Comparison of ENCODE assay signal across 1 cellular context in the genomic region with DNA sequence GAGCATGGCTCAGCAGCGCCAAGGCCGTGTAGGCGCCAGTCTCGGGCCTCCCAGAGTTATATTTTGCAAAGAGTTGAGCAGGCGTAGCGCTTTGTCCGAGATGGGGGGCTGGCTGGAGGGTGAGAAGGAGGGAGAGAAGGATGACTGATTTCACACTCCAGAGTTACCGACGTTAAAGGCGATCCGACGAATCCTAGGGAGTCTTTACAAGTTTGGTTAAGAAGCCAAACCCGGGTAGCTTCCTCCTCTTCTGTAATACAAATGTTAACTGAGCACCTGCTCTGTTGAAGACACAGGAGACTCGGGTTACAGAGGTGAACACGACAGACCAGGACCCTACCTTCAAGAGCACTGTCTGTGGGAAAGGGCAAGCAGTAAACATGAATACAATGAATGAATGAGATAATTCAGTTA.
A peak's percentile ranks its signal among the peaks of the same experiment; 100 is the strongest.
TF ChIP-seq lines count a peak whose summit lies in the region.

No MANE protein-coding gene starts in this region.

TF ChIP-seq in HepG2, 621 proteins besides CTCF, POLR2A, EP300 and RAD21 (continued from another document and continues in another):
- 0 out of 2 replicates have a peak, but pooled peaks have one; percentile 5 for TF ChIP-seq SRY (CRISPR knock-in tag; IDR thresholded peaks at IDR 0.05)
- TF ChIP-seq STAG1 (CRISPR knock-in tag; IDR thresholded peaks at IDR 0.05) = peak; percentile 34
- TF ChIP-seq ZNF547 (CRISPR knock-in tag; IDR thresholded peaks at IDR 0.05) = no peak
- no peak for TF ChIP-seq ZNF83 (CRISPR knock-in tag; IDR thresholded peaks at IDR 0.05; ENCODE audit: borderline replicate concordance)
- no peak for TF ChIP-seq NFKB2 (CRISPR knock-in tag; IDR thresholded peaks at IDR 0.05; ENCODE audit: borderline replicate concordance)
- TF ChIP-seq ZBTB7B (CRISPR knock-in tag; IDR thresholded peaks at IDR 0.05) = no peak
- no peak for TF ChIP-seq TCF7L2 (IDR thresholded peaks at IDR 0.05; ENCODE audit: low read depth, low read length)
- TF ChIP-seq ZNF782 (CRISPR knock-in tag; IDR thresholded peaks at IDR 0.05; ENCODE audit: borderline replicate concordance) = 0 out of 2 replicates have a peak, but pooled peaks have one; percentile 5
- no peak for TF ChIP-seq ZNF335 (CRISPR knock-in tag; IDR thresholded peaks at IDR 0.05)
- TF ChIP-seq, protein P1, sequence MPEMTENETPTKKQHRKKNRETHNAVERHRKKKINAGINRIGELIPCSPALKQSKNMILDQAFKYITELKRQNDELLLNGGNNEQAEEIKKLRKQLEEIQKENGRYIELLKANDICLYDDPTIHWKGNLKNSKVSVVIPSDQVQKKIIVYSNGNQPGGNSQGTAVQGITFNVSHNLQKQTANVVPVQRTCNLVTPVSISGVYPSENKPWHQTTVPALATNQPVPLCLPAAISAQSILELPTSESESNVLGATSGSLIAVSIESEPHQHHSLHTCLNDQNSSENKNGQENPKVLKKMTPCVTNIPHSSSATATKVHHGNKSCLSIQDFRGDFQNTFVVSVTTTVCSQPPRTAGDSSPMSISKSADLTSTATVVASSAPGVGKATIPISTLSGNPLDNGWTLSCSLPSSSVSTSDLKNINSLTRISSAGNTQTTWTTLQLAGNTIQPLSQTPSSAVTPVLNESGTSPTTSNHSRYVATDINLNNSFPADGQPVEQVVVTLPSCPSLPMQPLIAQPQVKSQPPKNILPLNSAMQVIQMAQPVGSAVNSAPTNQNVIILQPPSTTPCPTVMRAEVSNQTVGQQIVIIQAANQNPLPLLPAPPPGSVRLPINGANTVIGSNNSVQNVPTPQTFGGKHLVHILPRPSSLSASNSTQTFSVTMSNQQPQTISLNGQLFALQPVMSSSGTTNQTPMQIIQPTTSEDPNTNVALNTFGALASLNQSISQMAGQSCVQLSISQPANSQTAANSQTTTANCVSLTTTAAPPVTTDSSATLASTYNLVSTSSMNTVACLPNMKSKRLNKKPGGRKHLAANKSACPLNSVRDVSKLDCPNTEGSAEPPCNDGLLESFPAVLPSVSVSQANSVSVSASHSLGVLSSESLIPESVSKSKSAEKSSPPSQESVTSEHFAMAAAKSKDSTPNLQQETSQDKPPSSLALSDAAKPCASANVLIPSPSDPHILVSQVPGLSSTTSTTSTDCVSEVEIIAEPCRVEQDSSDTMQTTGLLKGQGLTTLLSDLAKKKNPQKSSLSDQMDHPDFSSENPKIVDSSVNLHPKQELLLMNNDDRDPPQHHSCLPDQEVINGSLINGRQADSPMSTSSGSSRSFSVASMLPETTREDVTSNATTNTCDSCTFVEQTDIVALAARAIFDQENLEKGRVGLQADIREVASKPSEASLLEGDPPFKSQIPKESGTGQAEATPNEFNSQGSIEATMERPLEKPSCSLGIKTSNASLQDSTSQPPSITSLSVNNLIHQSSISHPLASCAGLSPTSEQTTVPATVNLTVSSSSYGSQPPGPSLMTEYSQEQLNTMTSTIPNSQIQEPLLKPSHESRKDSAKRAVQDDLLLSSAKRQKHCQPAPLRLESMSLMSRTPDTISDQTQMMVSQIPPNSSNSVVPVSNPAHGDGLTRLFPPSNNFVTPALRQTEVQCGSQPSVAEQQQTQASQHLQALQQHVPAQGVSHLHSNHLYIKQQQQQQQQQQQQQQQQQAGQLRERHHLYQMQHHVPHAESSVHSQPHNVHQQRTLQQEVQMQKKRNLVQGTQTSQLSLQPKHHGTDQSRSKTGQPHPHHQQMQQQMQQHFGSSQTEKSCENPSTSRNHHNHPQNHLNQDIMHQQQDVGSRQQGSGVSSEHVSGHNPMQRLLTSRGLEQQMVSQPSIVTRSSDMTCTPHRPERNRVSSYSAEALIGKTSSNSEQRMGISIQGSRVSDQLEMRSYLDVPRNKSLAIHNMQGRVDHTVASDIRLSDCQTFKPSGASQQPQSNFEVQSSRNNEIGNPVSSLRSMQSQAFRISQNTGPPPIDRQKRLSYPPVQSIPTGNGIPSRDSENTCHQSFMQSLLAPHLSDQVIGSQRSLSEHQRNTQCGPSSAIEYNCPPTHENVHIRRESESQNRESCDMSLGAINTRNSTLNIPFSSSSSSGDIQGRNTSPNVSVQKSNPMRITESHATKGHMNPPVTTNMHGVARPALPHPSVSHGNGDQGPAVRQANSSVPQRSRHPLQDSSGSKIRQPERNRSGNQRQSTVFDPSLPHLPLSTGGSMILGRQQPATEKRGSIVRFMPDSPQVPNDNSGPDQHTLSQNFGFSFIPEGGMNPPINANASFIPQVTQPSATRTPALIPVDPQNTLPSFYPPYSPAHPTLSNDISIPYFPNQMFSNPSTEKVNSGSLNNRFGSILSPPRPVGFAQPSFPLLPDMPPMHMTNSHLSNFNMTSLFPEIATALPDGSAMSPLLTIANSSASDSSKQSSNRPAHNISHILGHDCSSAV (CRISPR knock-in tag; IDR thresholded peaks at IDR 0.05; ENCODE audit: borderline replicate concordance) = no peak
- no peak for TF ChIP-seq HDAC2 (CRISPR knock-in tag; IDR thresholded peaks at IDR 0.05)
- no peak for TF ChIP-seq HHEX (CRISPR knock-in tag; IDR thresholded peaks at IDR 0.05)
- TF ChIP-seq, protein P2, sequence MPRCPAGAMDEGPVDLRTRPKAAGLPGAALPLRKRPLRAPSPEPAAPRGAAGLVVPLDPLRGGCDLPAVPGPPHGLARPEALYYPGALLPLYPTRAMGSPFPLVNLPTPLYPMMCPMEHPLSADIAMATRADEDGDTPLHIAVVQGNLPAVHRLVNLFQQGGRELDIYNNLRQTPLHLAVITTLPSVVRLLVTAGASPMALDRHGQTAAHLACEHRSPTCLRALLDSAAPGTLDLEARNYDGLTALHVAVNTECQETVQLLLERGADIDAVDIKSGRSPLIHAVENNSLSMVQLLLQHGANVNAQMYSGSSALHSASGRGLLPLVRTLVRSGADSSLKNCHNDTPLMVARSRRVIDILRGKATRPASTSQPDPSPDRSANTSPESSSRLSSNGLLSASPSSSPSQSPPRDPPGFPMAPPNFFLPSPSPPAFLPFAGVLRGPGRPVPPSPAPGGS (CRISPR knock-in tag; IDR thresholded peaks at IDR 0.05) = peak; percentile 0; the same call in 1 of the 2 replicates
- no peak for TF ChIP-seq SIN3A (IDR thresholded peaks at IDR 0.05; ENCODE audit: borderline replicate concordance, low read depth, low read length)
- TF ChIP-seq, protein P3, sequence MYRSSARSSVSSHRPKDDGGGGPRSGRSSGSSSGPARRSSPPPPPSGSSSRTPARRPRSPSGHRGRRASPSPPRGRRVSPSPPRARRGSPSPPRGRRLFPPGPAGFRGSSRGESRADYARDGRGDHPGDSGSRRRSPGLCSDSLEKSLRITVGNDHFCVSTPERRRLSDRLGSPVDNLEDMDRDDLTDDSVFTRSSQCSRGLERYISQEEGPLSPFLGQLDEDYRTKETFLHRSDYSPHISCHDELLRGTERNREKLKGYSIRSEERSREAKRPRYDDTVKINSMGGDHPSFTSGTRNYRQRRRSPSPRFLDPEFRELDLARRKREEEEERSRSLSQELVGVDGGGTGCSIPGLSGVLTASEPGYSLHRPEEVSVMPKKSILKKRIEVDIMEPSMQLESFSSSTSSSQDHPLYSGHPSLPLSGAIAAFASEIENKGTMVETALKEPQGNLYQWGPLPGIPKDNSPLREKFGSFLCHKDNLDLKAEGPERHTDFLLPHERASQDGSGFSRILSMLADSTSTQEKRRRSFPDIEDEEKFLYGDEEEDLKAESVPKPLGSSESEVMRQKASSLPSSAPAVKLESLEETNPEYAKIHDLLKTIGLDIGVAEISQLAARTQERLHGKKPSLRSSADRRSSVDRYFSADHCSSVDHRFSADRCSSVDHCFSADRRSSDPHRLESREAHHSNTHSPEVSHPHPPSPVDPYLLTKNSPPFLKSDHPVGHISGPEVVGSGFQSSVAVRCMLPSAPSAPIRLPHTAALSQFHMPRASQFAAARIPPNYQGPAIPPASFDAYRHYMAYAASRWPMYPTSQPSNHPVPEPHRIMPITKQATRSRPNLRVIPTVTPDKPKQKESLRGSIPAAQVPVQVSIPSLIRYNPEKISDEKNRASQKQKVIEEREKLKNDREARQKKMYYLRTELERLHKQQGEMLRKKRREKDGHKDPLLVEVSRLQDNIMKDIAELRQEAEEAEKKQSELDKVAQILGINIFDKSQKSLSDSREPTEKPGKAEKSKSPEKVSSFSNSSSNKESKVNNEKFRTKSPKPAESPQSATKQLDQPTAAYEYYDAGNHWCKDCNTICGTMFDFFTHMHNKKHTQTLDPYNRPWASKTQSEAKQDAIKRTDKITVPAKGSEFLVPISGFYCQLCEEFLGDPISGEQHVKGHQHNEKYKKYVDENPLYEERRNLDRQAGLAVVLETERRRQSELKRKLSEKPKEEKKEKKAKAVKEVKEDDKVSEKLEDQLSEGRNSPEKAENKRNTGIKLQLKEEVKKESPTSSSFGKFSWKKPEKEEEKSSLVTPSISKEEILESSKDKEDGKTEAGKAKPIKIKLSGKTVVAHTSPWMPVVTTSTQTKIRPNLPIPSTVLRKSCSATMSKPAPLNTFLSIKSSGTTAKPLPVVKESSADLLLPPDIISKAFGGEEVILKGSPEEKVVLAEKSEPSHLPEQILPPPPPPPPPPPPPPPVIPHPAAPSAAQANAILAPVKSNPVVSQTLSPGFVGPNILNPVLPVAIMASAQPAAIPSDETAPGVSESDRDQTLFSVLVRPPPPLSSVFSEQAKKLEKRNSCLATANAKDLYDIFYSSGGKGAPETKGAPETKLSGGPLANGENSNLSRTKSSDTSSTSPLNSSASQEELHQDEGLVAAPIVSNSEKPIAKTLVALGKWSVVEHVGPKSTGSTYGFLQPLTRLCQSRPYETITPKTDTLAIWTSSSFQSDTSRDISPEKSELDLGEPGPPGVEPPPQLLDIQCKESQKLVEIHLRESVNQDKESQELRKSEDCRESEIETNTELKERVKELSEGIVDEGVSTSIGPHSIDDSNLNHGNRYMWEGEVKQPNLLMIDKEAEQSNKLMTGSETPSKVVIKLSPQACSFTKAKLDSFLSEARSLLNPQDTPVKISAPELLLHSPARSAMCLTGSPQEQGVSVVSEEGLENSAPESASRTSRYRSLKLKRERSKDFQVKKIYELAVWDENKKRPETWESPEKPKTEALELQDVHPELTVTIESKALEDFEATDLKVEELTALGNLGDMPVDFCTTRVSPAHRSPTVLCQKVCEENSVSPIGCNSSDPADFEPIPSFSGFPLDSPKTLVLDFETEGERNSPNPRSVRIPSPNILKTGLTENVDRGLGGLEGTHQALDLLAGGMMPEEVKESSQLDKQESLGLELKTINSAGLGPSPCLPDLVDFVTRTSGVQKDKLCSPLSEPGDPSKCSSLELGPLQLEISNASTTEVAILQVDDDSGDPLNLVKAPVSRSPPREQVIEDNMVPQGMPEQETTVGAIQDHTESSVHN (CRISPR knock-in tag; IDR thresholded peaks at IDR 0.05) = peak; percentile 10; the same call in 1 of the 2 replicates
- no peak for TF ChIP-seq MEIS1 (CRISPR knock-in tag; IDR thresholded peaks at IDR 0.05; ENCODE audit: borderline replicate concordance)
- TF ChIP-seq, protein P4, sequence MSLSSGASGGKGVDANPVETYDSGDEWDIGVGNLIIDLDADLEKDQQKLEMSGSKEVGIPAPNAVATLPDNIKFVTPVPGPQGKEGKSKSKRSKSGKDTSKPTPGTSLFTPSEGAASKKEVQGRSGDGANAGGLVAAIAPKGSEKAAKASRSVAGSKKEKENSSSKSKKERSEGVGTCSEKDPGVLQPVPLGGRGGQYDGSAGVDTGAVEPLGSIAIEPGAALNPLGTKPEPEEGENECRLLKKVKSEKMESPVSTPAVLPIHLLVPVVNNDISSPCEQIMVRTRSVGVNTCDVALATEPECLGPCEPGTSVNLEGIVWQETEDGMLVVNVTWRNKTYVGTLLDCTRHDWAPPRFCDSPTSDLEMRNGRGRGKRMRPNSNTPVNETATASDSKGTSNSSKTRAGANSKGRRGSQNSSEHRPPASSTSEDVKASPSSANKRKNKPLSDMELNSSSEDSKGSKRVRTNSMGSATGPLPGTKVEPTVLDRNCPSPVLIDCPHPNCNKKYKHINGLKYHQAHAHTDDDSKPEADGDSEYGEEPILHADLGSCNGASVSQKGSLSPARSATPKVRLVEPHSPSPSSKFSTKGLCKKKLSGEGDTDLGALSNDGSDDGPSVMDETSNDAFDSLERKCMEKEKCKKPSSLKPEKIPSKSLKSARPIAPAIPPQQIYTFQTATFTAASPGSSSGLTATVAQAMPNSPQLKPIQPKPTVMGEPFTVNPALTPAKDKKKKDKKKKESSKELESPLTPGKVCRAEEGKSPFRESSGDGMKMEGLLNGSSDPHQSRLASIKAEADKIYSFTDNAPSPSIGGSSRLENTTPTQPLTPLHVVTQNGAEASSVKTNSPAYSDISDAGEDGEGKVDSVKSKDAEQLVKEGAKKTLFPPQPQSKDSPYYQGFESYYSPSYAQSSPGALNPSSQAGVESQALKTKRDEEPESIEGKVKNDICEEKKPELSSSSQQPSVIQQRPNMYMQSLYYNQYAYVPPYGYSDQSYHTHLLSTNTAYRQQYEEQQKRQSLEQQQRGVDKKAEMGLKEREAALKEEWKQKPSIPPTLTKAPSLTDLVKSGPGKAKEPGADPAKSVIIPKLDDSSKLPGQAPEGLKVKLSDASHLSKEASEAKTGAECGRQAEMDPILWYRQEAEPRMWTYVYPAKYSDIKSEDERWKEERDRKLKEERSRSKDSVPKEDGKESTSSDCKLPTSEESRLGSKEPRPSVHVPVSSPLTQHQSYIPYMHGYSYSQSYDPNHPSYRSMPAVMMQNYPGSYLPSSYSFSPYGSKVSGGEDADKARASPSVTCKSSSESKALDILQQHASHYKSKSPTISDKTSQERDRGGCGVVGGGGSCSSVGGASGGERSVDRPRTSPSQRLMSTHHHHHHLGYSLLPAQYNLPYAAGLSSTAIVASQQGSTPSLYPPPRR (CRISPR knock-in tag; IDR thresholded peaks at IDR 0.05; ENCODE audit: borderline replicate concordance) = 0 out of 2 replicates have a peak, but pooled peaks have one; percentile 7
- TF ChIP-seq, protein P5, sequence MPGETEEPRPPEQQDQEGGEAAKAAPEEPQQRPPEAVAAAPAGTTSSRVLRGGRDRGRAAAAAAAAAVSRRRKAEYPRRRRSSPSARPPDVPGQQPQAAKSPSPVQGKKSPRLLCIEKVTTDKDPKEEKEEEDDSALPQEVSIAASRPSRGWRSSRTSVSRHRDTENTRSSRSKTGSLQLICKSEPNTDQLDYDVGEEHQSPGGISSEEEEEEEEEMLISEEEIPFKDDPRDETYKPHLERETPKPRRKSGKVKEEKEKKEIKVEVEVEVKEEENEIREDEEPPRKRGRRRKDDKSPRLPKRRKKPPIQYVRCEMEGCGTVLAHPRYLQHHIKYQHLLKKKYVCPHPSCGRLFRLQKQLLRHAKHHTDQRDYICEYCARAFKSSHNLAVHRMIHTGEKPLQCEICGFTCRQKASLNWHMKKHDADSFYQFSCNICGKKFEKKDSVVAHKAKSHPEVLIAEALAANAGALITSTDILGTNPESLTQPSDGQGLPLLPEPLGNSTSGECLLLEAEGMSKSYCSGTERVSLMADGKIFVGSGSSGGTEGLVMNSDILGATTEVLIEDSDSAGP (CRISPR knock-in tag; IDR thresholded peaks at IDR 0.05; ENCODE audit: borderline replicate concordance) = 0 out of 2 replicates have a peak, but pooled peaks have one; percentile 8
- no peak for TF ChIP-seq IRX3 (CRISPR knock-in tag; IDR thresholded peaks at IDR 0.05; ENCODE audit: borderline replicate concordance, low read depth)
- TF ChIP-seq, protein P6, sequence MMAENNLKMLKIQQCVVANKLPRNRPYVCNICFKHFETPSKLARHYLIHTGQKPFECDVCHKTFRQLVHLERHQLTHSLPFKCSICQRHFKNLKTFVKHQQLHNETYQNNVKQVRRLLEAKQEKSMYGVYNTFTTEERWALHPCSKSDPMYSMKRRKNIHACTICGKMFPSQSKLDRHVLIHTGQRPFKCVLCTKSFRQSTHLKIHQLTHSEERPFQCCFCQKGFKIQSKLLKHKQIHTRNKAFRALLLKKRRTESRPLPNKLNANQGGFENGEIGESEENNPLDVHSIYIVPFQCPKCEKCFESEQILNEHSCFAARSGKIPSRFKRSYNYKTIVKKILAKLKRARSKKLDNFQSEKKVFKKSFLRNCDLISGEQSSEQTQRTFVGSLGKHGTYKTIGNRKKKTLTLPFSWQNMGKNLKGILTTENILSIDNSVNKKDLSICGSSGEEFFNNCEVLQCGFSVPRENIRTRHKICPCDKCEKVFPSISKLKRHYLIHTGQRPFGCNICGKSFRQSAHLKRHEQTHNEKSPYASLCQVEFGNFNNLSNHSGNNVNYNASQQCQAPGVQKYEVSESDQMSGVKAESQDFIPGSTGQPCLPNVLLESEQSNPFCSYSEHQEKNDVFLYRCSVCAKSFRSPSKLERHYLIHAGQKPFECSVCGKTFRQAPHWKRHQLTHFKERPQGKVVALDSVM (CRISPR knock-in tag; IDR thresholded peaks at IDR 0.05) = no peak
- TF ChIP-seq ZNF891 (CRISPR knock-in tag; IDR thresholded peaks at IDR 0.05) = 0 out of 2 replicates have a peak, but pooled peaks have one; percentile 56
- no peak for TF ChIP-seq BCL6 (CRISPR knock-in tag; IDR thresholded peaks at IDR 0.05)
